ENCODE assay signal across 15 cellular contexts in genomic region chr17:76570457-76570856, GRCh38. TPM values are rescaled to one million over a fixed set of nuclear protein-coding genes. Genes with fewer than 3 reads are reported as not detected.
DNase-seq lines count a peak whose midpoint lies in the region; ATAC-seq, FAIRE-seq and TF ChIP-seq lines count a peak whose summit lies in the region.
"Had no signal": no experiment of that assay in that cellular context is flagged by ENCODE, and none has a peak within 500 bp of the region (broad histone marks: within the 10 kb centered on the region; RNA-seq: fewer than 3 reads in every experiment).

No MANE protein-coding gene starts in this region.

- peaks cover 19% of the 10 kb centered on the region for H3F3A ChIP-seq in SK-N-SH (replicated peaks; ENCODE audit: insufficient read depth)

- intact Hi-C loops in kidney (cut with DNase I) (no loop called here), spleen (cut with DNase I; ENCODE audit: low total_unique reads) (no loop called here)

- ATAC-seq in SK-N-SH treated with all-trans-retinoic acid at 6 μM for 48 hours (no peak), GM21737 (IDR thresholded peaks at IDR 0.05; ENCODE audit: unreplicated experiment) (no peak), GM18907 (IDR thresholded peaks at IDR 0.05; ENCODE audit: unreplicated experiment) (no peak)

- no peak for TF ChIP-seq RAD21 in SK-N-SH (IDR thresholded peaks at IDR 0.05; ENCODE audit: low read length)

- no peak overlapping the region for H3K4me3 ChIP-seq in SK-N-SH (ENCODE audit: low read depth in 2 of 2, low read length in 1 of 2)
- H3K4me3 ChIP-seq in kidney (ENCODE audit: low read length in 2 of 2), result no peak overlapping the region
- no peak overlapping the region for H3K4me3 ChIP-seq in spleen
- H3K4me3 ChIP-seq: GM23338 had no signal

- peak; percentile 57 for FAIRE-seq in HTR-8/SVneo (lab: Jason Lieb, UNC)
- no peak for FAIRE-seq in kidney (lab: Jason Lieb, UNC)
- no peak for FAIRE-seq in GM19239 (lab: Jason Lieb, UNC)

- POLR2A ChIA-PET in SK-N-SH (lab: Yijun Ruan, JAX), result no interaction called here

- DNase-seq in SK-N-SH, result peak; percentile 28
- no peak for DNase-seq in HTR-8/SVneo (ENCODE audit: insufficient read length, low spot score)
- DNase-seq in kidney, result peak; percentile 60
- peak; percentile 58 for DNase-seq in spleen
- DNase-seq in GM19239 (ENCODE audit: insufficient read length, low spot score), result no peak
- DNase-seq: CD4-positive, CD25-positive, alpha-beta regulatory T cell; HFFc6; NCI-H1048; NCI-H524 had no signal

- no peak overlapping the region for H3K9ac ChIP-seq in SK-N-SH
- no peak overlapping the region for H3K9ac ChIP-seq in kidney (ENCODE audit: low read length in 2 of 2)

- peaks cover 3% of the 10 kb centered on the region; the same call in 1 of the 2 replicates for H3K79me2 ChIP-seq in SK-N-SH (ENCODE audit: insufficient read depth)

- no peak overlapping the region for H3K4me2 ChIP-seq in SK-N-SH

- H3K27ac ChIP-seq in SK-N-SH (ENCODE audit: low read depth in 2 of 2, low read length in 1 of 2) (no peak overlapping the region), kidney (ENCODE audit: low read depth in 2 of 2, low read length in 2 of 2) (peak overlapping the region in 1 of 2 donors; percentile 11), spleen (peak overlapping the region in 1 of 8 donors; percentile 24)
- H3K27ac ChIP-seq: 22Rv1 had no signal

- no peak for TF ChIP-seq EP300 in SK-N-SH (IDR thresholded peaks at IDR 0.05; ENCODE audit: borderline replicate concordance in 1 of 2, low read depth in 1 of 2, low read length in 1 of 2)

- H4K20me1 ChIP-seq in SK-N-SH (ENCODE audit: insufficient read depth), result peaks cover 17% of the 10 kb centered on the region

- no peak for TF ChIP-seq POLR2A in spleen (IDR thresholded peaks at IDR 0.05)

- TF ChIP-seq CTCF in SK-N-SH (IDR thresholded peaks at IDR 0.05) (no peak), kidney (IDR thresholded peaks at IDR 0.05; ENCODE audit: borderline replicate concordance, extremely low read depth, insufficient read depth) (no peak), spleen (IDR thresholded peaks at IDR 0.05 in 8 of 11, conservative IDR thresholded peaks at IDR 0.05 in 3 of 11) (no peak)

- CTCF ChIA-PET in SK-N-SH (lab: Yijun Ruan, JAX), result interaction anchor here (0.9 to 8.8 kb wide), 5 partner anchors 11 to 486 kb away, joined by 3 to 89 read pairs (median 4); no protein-coding TSS in a partner anchor

- H3K27me3 ChIP-seq in SK-N-SH (ENCODE audit: insufficient read depth), result no peaks in the 10 kb centered on the region
- H3K27me3 ChIP-seq in spleen (replicated peaks in 1 of 7), result no peaks in the 10 kb centered on the region

- H2AFZ ChIP-seq in SK-N-SH (ENCODE audit: low read depth), result no peak overlapping the region
- H2AFZ ChIP-seq: GM23338 had no signal

- WGBS in SK-N-SH (ENCODE audit: low lambda C conversion rate), result 91% methylated on average over 7 of the region's 7 CpGs
- 79 to 95% (median 93%) methylated on average over 7 of the region's 7 CpGs for WGBS in spleen, 5 donors

- no peaks in the 10 kb centered on the region for H3K9me2 ChIP-seq in SK-N-SH

- H3K36me3 ChIP-seq in SK-N-SH (replicated peaks in 1 of 2; ENCODE audit: control insufficient read depth in 1 of 2, insufficient read depth in 2 of 2, low read length in 1 of 2) (peaks cover 3 to 13% of the 10 kb centered on the region in 2 experiments), kidney (ENCODE audit: control insufficient read depth in 1 of 2, insufficient read depth in 2 of 2, low read length in 2 of 2) (peaks cover 2% of the 10 kb centered on the region in 2 donors), spleen (peaks cover 0 to 25% (median 11%) of the 10 kb centered on the region in 6 donors)

- H3K9me3 ChIP-seq in SK-N-SH (no peaks in the 10 kb centered on the region), kidney (ENCODE audit: control insufficient read depth in 1 of 2, low read length in 2 of 2) (no peaks in the 10 kb centered on the region), spleen (no peaks in the 10 kb centered on the region)

- H3K4me1 ChIP-seq in SK-N-SH (ENCODE audit: control insufficient read depth in 1 of 2, insufficient read depth in 2 of 2, low read depth in 1 of 2, low read length in 1 of 2), result peaks cover 0 to 5% of the 10 kb centered on the region in 2 experiments; a peak in 1 of 4 replicates
- H3K4me1 ChIP-seq in kidney (ENCODE audit: control insufficient read depth in 1 of 2, insufficient read depth in 1 of 2, low read depth in 1 of 2, low read length in 2 of 2), result peaks cover 18 to 25% of the 10 kb centered on the region in 2 donors
- peaks cover 4 to 50% (median 20%) of the 10 kb centered on the region in 6 donors for H3K4me1 ChIP-seq in spleen

TF ChIP-seq in SK-N-SH, 30 proteins besides CTCF, POLR2A, EP300 and RAD21:
- TF ChIP-seq MAX (IDR thresholded peaks at IDR 0.05; ENCODE audit: low read depth) (no peak), POLR2AphosphoS5 (IDR thresholded peaks at IDR 0.05; ENCODE audit: low read depth, low read length) (no peak), FOXJ3 (CRISPR knock-in tag; IDR thresholded peaks at IDR 0.05) (no peak)

TF ChIP-seq in SK-N-SH treated with all-trans-retinoic acid at 6 μM for 48 hours, 23 proteins besides CTCF, POLR2A, EP300 and RAD21 (continues in another document):
- TF ChIP-seq PATZ1 (CRISPR knock-in tag; IDR thresholded peaks at IDR 0.05; ENCODE audit: borderline replicate concordance), result no peak
- no peak for TF ChIP-seq TSHZ2 (CRISPR knock-in tag; IDR thresholded peaks at IDR 0.05)
- no peak for TF ChIP-seq CREB5 (CRISPR knock-in tag; IDR thresholded peaks at IDR 0.05; ENCODE audit: low read depth)

RNA-seq across cellular contexts. Expression of gene ST6GALNAC2, which starts 15.2 kb away (rescaled TPM):
- polyA plus RNA-seq in SK-N-SH (2012; rRNA removed) (0.57 and 0.94 TPM in 2 replicates), kidney (ENCODE audit: insufficient read depth, low read depth, low replicate concordance) (6.5 TPM), spleen (1 to 10 TPM; 1.1 to 4.8 (median 1.3) TPM)
- 0.44 and 0.60 TPM in 2 replicates for polyA plus RNA-seq in SK-N-SH (2012; cell fraction: cytosol; rRNA removed)
- 0.49 and 1.7 TPM in 2 replicates for polyA plus RNA-seq in SK-N-SH (2012; cell fraction: nucleus; rRNA removed)
- total RNA-seq in kidney (28.6 TPM), spleen (10 to 100 TPM in 3 of 7 donors, 1 to 10 TPM in 4; 8.1 to 15.7 (median 9.8) TPM)
- polyA plus RNA-seq: GM23338 had no signal

RNA-seq across cellular contexts. Expression of gene PRCD, which starts 30.6 kb away (rescaled TPM):
- polyA plus RNA-seq in SK-N-SH (2012; rRNA removed) (2.2 and 5.0 TPM in 2 replicates), kidney (ENCODE audit: insufficient read depth, low read depth, low replicate concordance) (not detected), spleen (10 to 100 TPM; 28.9 to 54.1 (median 29.6) TPM)
- polyA plus RNA-seq in SK-N-SH (2012; cell fraction: cytosol; rRNA removed), result 5.8 and 8.0 TPM in 2 replicates
- polyA plus RNA-seq in SK-N-SH (2012; cell fraction: nucleus; rRNA removed), result 5.6 and 13.2 TPM in 2 replicates
- total RNA-seq in kidney (2.2 TPM), spleen (10 to 100 TPM in 2 of 7 donors, 1 to 10 TPM in 5; 3.5 to 18.8 (median 9.2) TPM)
- total RNA-seq: CD4-positive, CD25-positive, alpha-beta regulatory T cell; HFFc6; MCF 10A had no signal

RNA-seq across cellular contexts. Expression of gene CYGB, which starts 32.9 kb away (rescaled TPM):
- 1.7 and 3.7 TPM in 2 replicates for polyA plus RNA-seq in SK-N-SH (2012; rRNA removed)
- polyA plus RNA-seq in SK-N-SH (2012; cell fraction: cytosol; rRNA removed), result 1.3 and 3.2 TPM in 2 replicates
- polyA plus RNA-seq in SK-N-SH (2012; cell fraction: nucleus; rRNA removed), result 1.1 and 1.7 TPM in 2 replicates
- total RNA-seq in kidney, result 12.6 TPM
- polyA plus RNA-seq in kidney (ENCODE audit: insufficient read depth, low read depth, low replicate concordance), result 6.7 TPM
- 10 to 100 TPM in 3 of 7 donors, 1 to 10 TPM in 4; 5.0 to 21.0 (median 9.9) TPM for total RNA-seq in spleen
- 1 to 10 TPM; 3.5 to 5.8 (median 5.5) TPM for polyA plus RNA-seq in spleen
- total RNA-seq: CD4-positive, CD25-positive, alpha-beta regulatory T cell; MCF 10A had no signal
- polyA plus RNA-seq: CD4-positive, CD25-positive, alpha-beta regulatory T cell had no signal

Comparison
In these comparisons a context has a peak if more than half of its experiments do, and no peak if none do; other contexts are left out.
1. DNase-seq: peak in SK-N-SH (single experiment), kidney (single experiment) and spleen (single experiment); none in HTR-8/SVneo (single experiment) and GM19239 (single experiment).